ENCODE assay signal across 22 cellular contexts in the genomic region with DNA sequence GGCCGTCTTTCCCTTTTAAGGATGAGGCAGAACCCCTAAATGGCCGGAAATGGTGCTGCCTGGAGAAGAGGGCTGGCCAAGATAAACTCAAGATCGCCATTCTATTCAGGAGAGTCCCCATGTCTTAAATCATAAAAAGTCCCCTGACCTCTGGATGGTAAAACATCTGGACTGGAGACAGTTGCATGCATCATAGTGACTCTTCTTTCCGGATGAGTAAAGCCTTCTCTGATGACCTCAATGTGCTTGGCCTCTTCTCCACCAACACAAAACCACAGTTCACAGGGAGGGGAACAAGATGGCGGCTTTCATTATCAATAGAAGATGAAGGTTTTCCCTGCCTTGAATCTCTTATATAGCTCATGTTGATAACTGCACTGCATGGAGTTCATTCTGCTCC. TPM values are rescaled to one million over a fixed set of nuclear protein-coding genes. Genes with fewer than 3 reads are reported as not detected.
DNase-seq lines count a peak whose midpoint lies in the region; ATAC-seq, FAIRE-seq and TF ChIP-seq lines count a peak whose summit lies in the region.
"Had no signal": no experiment of that assay in that cellular context is flagged by ENCODE, and none has a peak within 500 bp of the region (broad histone marks: within the 10 kb centered on the region; RNA-seq: fewer than 3 reads in every experiment).

No MANE protein-coding gene starts in this region.

- no peak overlapping the region for H3K4me2 ChIP-seq in GM12878 (ENCODE audit: control insufficient read depth, insufficient read depth)
- H3K4me2 ChIP-seq in smooth muscle cell: no peak overlapping the region
- H3K4me2 ChIP-seq: hepatocyte had no signal

- intact Hi-C loops in GM12878 (cut with micrococcal nuclease; ENCODE audit: unreplicated experiment): no loop called here

- TF ChIP-seq RAD21 in GM12878 (IDR thresholded peaks at IDR 0.05; ENCODE audit: insufficient read depth, low read depth, low read length): no peak

- CTCF ChIA-PET in GM12878 (lab: Yijun Ruan, JAX): no interaction called here

- H3K36me3 Mint-ChIP-seq in T-helper 2 cell treated with Interferon-gamma antibody and Interleukin-4, amounts not matched to agents 5 μg/mL and 100 μg/mL, for 36 hours (ENCODE audit: low read depth): no peaks in the 10 kb centered on the region

- H3K4me3 Mint-ChIP-seq in T-helper 2 cell treated with Interferon-gamma antibody and Interleukin-4, amounts not matched to agents 5 μg/mL and 100 μg/mL, for 36 hours: no peak overlapping the region

- WGBS in GM12878 (ENCODE audit: insufficient coverage, insufficient replicate concordance, low lambda C conversion rate, missing lambda C conversion rate): 11% methylated on average over 5 of the region's 5 CpGs
- 61% methylated on average over 5 of the region's 5 CpGs for WGBS in smooth muscle cell (ENCODE audit: low lambda C conversion rate)
- WGBS in tibial nerve, 2 donors: 69 to 75% methylated on average over 5 of the region's 5 CpGs

- RAD21 ChIA-PET in GM12878 (lab: Charles Lee; ENCODE audit: unreplicated experiment): no interaction called here

- peak; percentile 29 for DNase-seq in T-helper 2 cell treated with Interferon-gamma antibody and Interleukin-4, amounts not matched to agents 5 μg/mL and 100 μg/mL, for 36 hours (ENCODE audit: low spot score)
- DNase-seq in T-helper 2 cell: no peak
- peak; percentile 54 for DNase-seq in HFF-Myc (ENCODE audit: extremely low read depth, low read depth)
- no peak for DNase-seq in GM12878 (ENCODE audit: low read depth, low spot score)
- DNase-seq in smooth muscle cell (lab: John Stamatoyannopoulos, UW; ENCODE audit: unreplicated experiment): no peak
- no peak for DNase-seq in stimulated activated CD4-positive, alpha-beta T cell treated with anti-CD3 and anti-CD28 coated beads, Interleukin-1b, Interleukin-23, amount 100 ng/mL, for 48 hours
- no peak for DNase-seq in tibial nerve (ENCODE audit: low spot score in 2 of 2)
- DNase-seq: activated CD4-positive, alpha-beta T cell treated with anti-CD3 and anti-CD28 coated beads, Interleukin-2, amount 50 U/mL, for 4 hours; aorta; colonic mucosa; GDM1; Kasumi-1; kidney glomerular epithelial cell; midbrain; NCI-H446 treated with DMSO at 0.1 percent for 48 hours; stimulated activated CD4-positive, alpha-beta T cell treated with anti-CD3 and anti-CD28 coated beads, Interleukin-2, amount 100 ng/mL, for 24 hours had no signal

- H3K9me3 ChIP-seq in GM12878 (replicated peaks; ENCODE audit: control insufficient read depth, insufficient read depth, low read length): no peaks in the 10 kb centered on the region
- H3K9me3 ChIP-seq in smooth muscle cell (replicated peaks; ENCODE audit: low read depth): no peaks in the 10 kb centered on the region
- H3K9me3 ChIP-seq in tibial nerve: no peaks in the 10 kb centered on the region
- H3K9me3 ChIP-seq: colonic mucosa, thoracic aorta had no signal

- POLR2A ChIA-PET in GM12878 (lab: Charles Lee): interaction anchor here (0.6 to 0.9 kb wide), 2 partner anchors 15 to 88 kb away, joined by 4 to 9 read pairs; no protein-coding TSS in a partner anchor

- TF ChIP-seq POLR2A in GM12878 (IDR thresholded peaks at IDR 0.05; ENCODE audit: low read depth, low read length) (no peak), tibial nerve (IDR thresholded peaks at IDR 0.05) (no peak)

- H4K20me1 ChIP-seq in GM12878 (ENCODE audit: control insufficient read depth, insufficient read depth) (no peaks in the 10 kb centered on the region), smooth muscle cell (ENCODE audit: low read depth) (no peaks in the 10 kb centered on the region)

- no peak overlapping the region for H2AFZ ChIP-seq in GM12878 (ENCODE audit: control insufficient read depth, low read depth, low read length)
- H2AFZ ChIP-seq in smooth muscle cell (ENCODE audit: low read depth): no peak overlapping the region
- H2AFZ ChIP-seq: hepatocyte had no signal

- no TSS peak for BruUV-seq in GM12878 (replicated peaks; lab: Mats Ljungman, UMichigan)

- TF ChIP-seq EP300 in GM12878 (IDR thresholded peaks at IDR 0.05; ENCODE audit: borderline replicate concordance in 1 of 2, control insufficient read depth in 1 of 2, low read depth in 2 of 2, low read length in 2 of 2) (no peak), tibial nerve (IDR thresholded peaks at IDR 0.05) (no peak)

- H3K9ac ChIP-seq in GM12878 (ENCODE audit: control insufficient read depth, insufficient read depth, low read length) (no peak overlapping the region), smooth muscle cell (ENCODE audit: low read depth) (peak overlapping the region; percentile 8)

- in situ Hi-C loops in GM12878 (cut with MboI): no loop called here

- TF ChIP-seq CTCF in HFF-Myc (IDR thresholded peaks at IDR 0.05; ENCODE audit: low read depth, low read length, missing control alignments): no peak
- TF ChIP-seq CTCF in GM12878 (IDR thresholded peaks at IDR 0.05 in 2 of 3, conservative IDR thresholded peaks at IDR 0.05 in 1 of 3; ENCODE audit: control insufficient read depth in 2 of 3, extremely low read depth in 1 of 3, insufficient read depth in 1 of 3, low read depth in 3 of 3, low read length in 3 of 3): no peak
- no peak for TF ChIP-seq CTCF in smooth muscle cell (IDR thresholded peaks at IDR 0.05; ENCODE audit: borderline replicate concordance, insufficient read depth, poor library complexity, severe bottlenecking)
- TF ChIP-seq CTCF in tibial nerve (IDR thresholded peaks at IDR 0.05): no peak

- peaks cover 5% of the 10 kb centered on the region; the same call in 1 of the 2 replicates for H3K4me1 ChIP-seq in GM12878 (ENCODE audit: control insufficient read depth, insufficient read depth, low read length)
- peaks cover 8% of the 10 kb centered on the region for H3K4me1 ChIP-seq in smooth muscle cell (ENCODE audit: low read depth)
- peaks cover 0 to 7% (median 2%) of the 10 kb centered on the region in 4 donors for H3K4me1 ChIP-seq in tibial nerve
- H3K4me1 ChIP-seq: colonic mucosa had no signal

- H3K27me3 Mint-ChIP-seq in T-helper 2 cell treated with Interferon-gamma antibody and Interleukin-4, amounts not matched to agents 5 μg/mL and 100 μg/mL, for 36 hours (ENCODE audit: low read depth): peaks cover 33% of the 10 kb centered on the region

- H3K79me2 ChIP-seq in GM12878 (ENCODE audit: control insufficient read depth, insufficient read depth, low read length): no peaks in the 10 kb centered on the region
- no peaks in the 10 kb centered on the region for H3K79me2 ChIP-seq in smooth muscle cell (ENCODE audit: low read depth)
- H3K79me2 ChIP-seq: hepatocyte had no signal

- peak; percentile 82 for ATAC-seq in GM12878
- no peak for ATAC-seq in GM21619 (IDR thresholded peaks at IDR 0.05; ENCODE audit: unreplicated experiment)

- H3K27ac ChIP-seq in GM12878 (ENCODE audit: control insufficient read depth, insufficient read depth) (no peak overlapping the region), smooth muscle cell (ENCODE audit: low read depth) (peak overlapping the region; percentile 43), tibial nerve (no peak overlapping the region)
- H3K27ac ChIP-seq: colonic mucosa, hepatocyte, thoracic aorta had no signal

- H3K9me3 Mint-ChIP-seq in T-helper 2 cell treated with Interferon-gamma antibody and Interleukin-4, amounts not matched to agents 5 μg/mL and 100 μg/mL, for 36 hours: no peaks in the 10 kb centered on the region
- H3K9me3 Mint-ChIP-seq: activated T-helper 2 cell treated with anti-CD3 and anti-CD28 coated beads, Interferon-gamma antibody, Interleukin-2, Interleukin-4, amounts not matched to agents 10 μg/mL and 5 μg/mL and 100 μg/mL, durations not matched to agents 14 hours and 24 hours and 36 hours had no signal

- peaks cover 20% of the 10 kb centered on the region for H3K4me1 Mint-ChIP-seq in T-helper 2 cell treated with Interferon-gamma antibody and Interleukin-4, amounts not matched to agents 5 μg/mL and 100 μg/mL, for 36 hours (ENCODE audit: low read depth)

- H3K36me3 ChIP-seq in GM12878 (ENCODE audit: control insufficient read depth in 2 of 2, insufficient read depth in 2 of 2, low read length in 1 of 2) (no peaks in the 10 kb centered on the region), smooth muscle cell (ENCODE audit: low read depth) (no peaks in the 10 kb centered on the region), tibial nerve (no peaks in the 10 kb centered on the region)
- H3K36me3 ChIP-seq: colonic mucosa, thoracic aorta had no signal

- H3K27ac Mint-ChIP-seq in T-helper 2 cell treated with Interferon-gamma antibody and Interleukin-4, amounts not matched to agents 5 μg/mL and 100 μg/mL, for 36 hours: no peak overlapping the region
- H3K27ac Mint-ChIP-seq: activated T-helper 2 cell treated with anti-CD3 and anti-CD28 coated beads, Interferon-gamma antibody, Interleukin-2, Interleukin-4, amounts not matched to agents 10 μg/mL and 5 μg/mL and 100 μg/mL, durations not matched to agents 14 hours and 24 hours and 36 hours had no signal

- no peaks in the 10 kb centered on the region for H3F3A ChIP-seq in smooth muscle cell (ENCODE audit: low read depth)

- H3K27me3 ChIP-seq in GM12878 (replicated peaks in 1 of 2; ENCODE audit: control insufficient read depth in 2 of 2, insufficient read depth in 2 of 2, low read length in 1 of 2): peaks cover 0 to 6% of the 10 kb centered on the region in 2 experiments; a peak in 1 of 4 replicates
- peaks cover 24% of the 10 kb centered on the region for H3K27me3 ChIP-seq in smooth muscle cell (ENCODE audit: low read depth)
- H3K27me3 ChIP-seq in tibial nerve: peaks cover 0 to 58% of the 10 kb centered on the region in 2 donors

- FAIRE-seq in GM12878 (lab: Jason Lieb, UNC): no peak
- FAIRE-seq: A204.1, GM19239 had no signal

- SMC1A ChIA-PET in GM12878 (lab: Charles Lee; ENCODE audit: uncharacterized antibody, unreplicated experiment): no interaction called here

- no peak overlapping the region for H3K4me3 ChIP-seq in HFF-Myc (replicated peaks; ENCODE audit: low read depth, low read length)
- H3K4me3 ChIP-seq in GM12878: no peak overlapping the region
- H3K4me3 ChIP-seq in smooth muscle cell: no peak overlapping the region
- no peak overlapping the region for H3K4me3 ChIP-seq in tibial nerve
- H3K4me3 ChIP-seq: colonic mucosa, hepatocyte, thoracic aorta had no signal

RNA-seq across cellular contexts. Expression of a gene that starts 27.5 kb away (rescaled TPM):
- total RNA-seq in GM12878 (2013; cell fraction: nucleolus; rRNA removed): 14.4 and 15.0 TPM in 2 replicates
- total RNA-seq in GM12878 (2014; rRNA removed) (9.7 and 10.4 TPM in 2 replicates), GM12878 (2014; rRNA removed; fragmentation: Illumina TruSeq; extraction: Trizol) (8.1 and 9.4 TPM in 2 replicates), GM12878 (2021) (20.7 TPM in 2 replicates), smooth muscle cell (15.1 and 17.3 TPM in 2 replicates), tibial nerve (10 to 100 TPM; 53.1 to 88.6 (median 72.7) TPM)
- polyA plus RNA-seq in GM12878 (2011; ENCODE audit: low read depth): 4.9 TPM
- polyA plus RNA-seq in GM12878 (2011; rRNA removed) (3.9 and 4.9 TPM in 2 replicates), GM12878 (2014; fragmentation: Illumina TruSeq; extraction: Trizol) (9.9 and 10.1 TPM in 2 replicates), GM12878 (2014; fragmentation: Nextera tagmentation; extraction: Ambion mirVana) (1 to 10 TPM; 1.2 to 1.4 TPM), GM12878 (2014; rRNA removed) (12.1 and 13.1 TPM in 2 replicates), GM12878 (2016; fragmentation: Nextera tagmentation; extraction: Ambion mirVana) (1 to 10 TPM; 5.9 to 6.0 TPM), smooth muscle cell (13.6 and 15.3 TPM in 2 replicates)
- polyA plus RNA-seq in GM12878 (2011; cell fraction: cytosol; rRNA removed): 6.3 and 6.4 TPM in 2 replicates
- polyA plus RNA-seq in GM12878 (2011; cell fraction: nucleus; rRNA removed): 7.7 and 10.0 TPM in 2 replicates
- 7.3 and 7.7 TPM in 2 replicates for polyA plus RNA-seq in GM12878 (2012)
- 4.8 and 10.9 TPM in 2 replicates for polyA minus RNA-seq in GM12878 (2011; rRNA and poly(A)+ RNA removed)
- 5.1 and 5.9 TPM in 2 replicates for polyA minus RNA-seq in GM12878 (2011; cell fraction: cytosol; rRNA and poly(A)+ RNA removed)
- polyA minus RNA-seq in GM12878 (2011; cell fraction: nucleus; rRNA and poly(A)+ RNA removed): 2.2 and 3.4 TPM in 2 replicates

Comparison
In these comparisons a context has a peak if more than half of its experiments do, and no peak if none do; other contexts are left out.
1. DNase-seq: peak in T-helper 2 cell treated with Interferon-gamma antibody and Interleukin-4, amounts not matched to agents 5 μg/mL and 100 μg/mL, for 36 hours (single experiment) and HFF-Myc (single experiment); none in T-helper 2 cell (0 of 5), GM12878 (single experiment), smooth muscle cell (single experiment), stimulated activated CD4-positive, alpha-beta T cell treated with anti-CD3 and anti-CD28 coated beads, Interleukin-1b, Interleukin-23, amount 100 ng/mL, for 48 hours (single experiment) and tibial nerve (0 of 2).